9 cellular contexts compared by ENCODE assay signal in genomic region chr10:110083884-110084283, GRCh38.
DNase-seq lines count a peak whose midpoint lies in the region.
"Had no signal": no experiment of that assay in that cellular context is flagged by ENCODE, and none has a peak within 500 bp of the region (broad histone marks: within the 10 kb centered on the region; RNA-seq: fewer than 3 reads in every experiment).

No MANE protein-coding gene starts in this region.

- no peak overlapping the region for H3K9ac ChIP-seq in neuronal stem cell (ENCODE audit: low read depth, low read length, poor library complexity)

- H3K14ac ChIP-seq in neuronal stem cell (ENCODE audit: low read length) = no peak overlapping the region

- no peaks in the 10 kb centered on the region for H3K36me3 ChIP-seq in neuronal stem cell (replicated peaks in 1 of 2; ENCODE audit: control insufficient read depth in 2 of 2, insufficient read depth in 2 of 2, low read length in 2 of 2)
- no peaks in the 10 kb centered on the region for H3K36me3 ChIP-seq in H7 (replicated peaks; ENCODE audit: control insufficient read depth, insufficient read depth, low read length)
- H3K36me3 ChIP-seq: esophagus squamous epithelium had no signal

- peak overlapping the region; percentile 23 for H2AFZ ChIP-seq in neuronal stem cell (ENCODE audit: low read length)

- no peaks in the 10 kb centered on the region for H3K27me3 ChIP-seq in neuronal stem cell (ENCODE audit: control insufficient read depth in 3 of 3, insufficient read depth in 3 of 3, low read depth in 1 of 3, low read length in 3 of 3)
- H3K27me3 ChIP-seq in H7 (ENCODE audit: control insufficient read depth, insufficient read depth, low read length) = no peaks in the 10 kb centered on the region
- H3K27me3 ChIP-seq: esophagus squamous epithelium had no signal

- H2BK12ac ChIP-seq in neuronal stem cell (ENCODE audit: low read length) = no peak overlapping the region

- H3K79me1 ChIP-seq in neuronal stem cell (ENCODE audit: low read depth, low read length) = peaks cover 1% of the 10 kb centered on the region

- H2BK5ac ChIP-seq in neuronal stem cell (ENCODE audit: low read length) = no peak overlapping the region

- no peaks in the 10 kb centered on the region for H3K9me3 ChIP-seq in neuronal stem cell (replicated peaks in 1 of 2; ENCODE audit: control insufficient read depth in 2 of 2, insufficient read depth in 1 of 2, low read depth in 1 of 2, low read length in 2 of 2)
- H3K9me3 ChIP-seq: esophagus squamous epithelium had no signal

- no peak overlapping the region for H3K4me3 ChIP-seq in neuronal stem cell (ENCODE audit: low read length in 2 of 2)
- H3K4me3 ChIP-seq in H7 (ENCODE audit: insufficient read depth, low read depth, low read length) = no peak overlapping the region
- H3K4me3 ChIP-seq: esophagus squamous epithelium had no signal

- no peak overlapping the region for H3K4ac ChIP-seq in neuronal stem cell (ENCODE audit: low read length)

- H3K4me2 ChIP-seq in neuronal stem cell (ENCODE audit: insufficient read depth, low read length, poor library complexity, severe bottlenecking) = no peak overlapping the region

- peak; percentile 31 for DNase-seq in NCI-H1436 (lab: John Stamatoyannopoulos, UW)
- no peak for DNase-seq in NCI-H1436 treated with DMSO at 0.1 percent for 48 hours (lab: John Stamatoyannopoulos, UW)
- peak; percentile 44 for DNase-seq in NCI-H2029 treated with DMSO at 0.1 percent for 48 hours (lab: John Stamatoyannopoulos, UW)
- DNase-seq in dedifferentiated amniotic fluid mesenchymal stem cell (ENCODE audit: extremely low spot score) = peak; percentile 47
- no peak for DNase-seq in neuronal stem cell (ENCODE audit: low spot score)
- DNase-seq in D341Med (ENCODE audit: low spot score) = no peak
- no peak for DNase-seq in H7
- no peak for DNase-seq in posterior cingulate gyrus
- DNase-seq: esophagus squamous epithelium had no signal

- H3K27ac ChIP-seq in neuronal stem cell (replicated peaks; ENCODE audit: low read length) = no peak overlapping the region
- H3K27ac ChIP-seq: esophagus squamous epithelium had no signal

- intact Hi-C loops in posterior cingulate gyrus (cut with DNase I) = no loop called here

- H4K91ac ChIP-seq in neuronal stem cell (ENCODE audit: low read depth, low read length, poor library complexity) = no peak overlapping the region

- H3K4me1 ChIP-seq in neuronal stem cell (ENCODE audit: control insufficient read depth in 2 of 2, insufficient read depth in 1 of 2, low read depth in 1 of 2, low read length in 2 of 2) = peaks cover 2 to 14% of the 10 kb centered on the region in 2 donors

- no peak overlapping the region for H4K8ac ChIP-seq in neuronal stem cell (ENCODE audit: low read depth, low read length)

- no peak overlapping the region for H2BK15ac ChIP-seq in neuronal stem cell (ENCODE audit: low read length)

- H2BK120ac ChIP-seq in neuronal stem cell (ENCODE audit: low read depth, low read length) = no peak overlapping the region

- H3K18ac ChIP-seq in neuronal stem cell (ENCODE audit: low read length) = no peak overlapping the region

- no peak overlapping the region for H2AK5ac ChIP-seq in neuronal stem cell (ENCODE audit: low read depth, low read length)

- H3K23ac ChIP-seq in neuronal stem cell (ENCODE audit: low read depth, low read length, poor library complexity) = no peak overlapping the region

Comparison
In these comparisons a context has a peak if more than half of its experiments do, and no peak if none do; other contexts are left out.
1. DNase-seq: peak in NCI-H1436 (single experiment), NCI-H2029 treated with DMSO at 0.1 percent for 48 hours (single experiment) and dedifferentiated amniotic fluid mesenchymal stem cell (single experiment); none in NCI-H1436 treated with DMSO at 0.1 percent for 48 hours (single experiment), neuronal stem cell (single experiment), D341Med (single experiment), H7 (single experiment) and posterior cingulate gyrus (0 of 10).